Comparison of ENCODE assay signal across 10 cellular contexts in genomic region chr20:37524859-37525708, GRCh38. TPM values are rescaled to one million over a fixed set of nuclear protein-coding genes. Genes with fewer than 3 reads are reported as not detected.
DNase-seq lines count a peak whose midpoint lies in the region; ATAC-seq and TF ChIP-seq lines count a peak whose summit lies in the region.
"Had no signal": no experiment of that assay in that cellular context is flagged by ENCODE, and none has a peak within 500 bp of the region (broad histone marks: within the 10 kb centered on the region; RNA-seq: fewer than 3 reads in every experiment).

No MANE protein-coding gene starts in this region.

- CTCF ChIA-PET in CD8-positive, alpha-beta memory T cell (lab: Charles Lee) = no interaction called here

- peak overlapping the region; percentile 74 to 90 (median 85) for H3K4me3 Mint-ChIP-seq in CD8-positive, alpha-beta memory T cell

- no peaks in the 10 kb centered on the region for H3K9me3 ChIP-seq in CD8-positive, alpha-beta memory T cell (ENCODE audit: low read length)
- H3K9me3 ChIP-seq in Karpas-422 (ENCODE audit: low read length) (no peaks in the 10 kb centered on the region), breast epithelium (no peaks in the 10 kb centered on the region), neural cell (ENCODE audit: low read length) (peaks cover 4% of the 10 kb centered on the region), BE2C (0 out of 2 replicates have a peak, but pooled peaks cover 2% of the 10 kb centered on the region)
- H3K9me3 ChIP-seq: SJSA1, thoracic aorta had no signal

- H3K4me3 ChIP-seq in CD8-positive, alpha-beta memory T cell (ENCODE audit: low read length) = no peak overlapping the region
- H3K4me3 ChIP-seq in Karpas-422 (ENCODE audit: low read length) (peak overlapping the region; percentile 84), breast epithelium (peak overlapping the region in 2 of 3 donors; percentile 77 to 87), neural cell (ENCODE audit: low read length) (peak overlapping the region; percentile 85), BE2C (ENCODE audit: low read depth, low read length) (no peak overlapping the region)
- H3K4me3 ChIP-seq: thoracic aorta had no signal

- peaks cover 41% of the 10 kb centered on the region for H3K4me1 ChIP-seq in CD8-positive, alpha-beta memory T cell (ENCODE audit: insufficient read depth, low read length)
- peaks cover 46% of the 10 kb centered on the region for H3K4me1 ChIP-seq in Karpas-422 (ENCODE audit: low read length)
- peaks cover 9 to 12% of the 10 kb centered on the region in 2 donors for H3K4me1 ChIP-seq in breast epithelium
- H3K4me1 ChIP-seq in BE2C = no peaks in the 10 kb centered on the region; the same call in 1 of the 2 replicates

- H4K20me1 ChIP-seq in Karpas-422 (ENCODE audit: insufficient read depth, low read depth, low read length) (peaks cover 39% of the 10 kb centered on the region), neural cell (ENCODE audit: insufficient read depth) (peaks cover 6% of the 10 kb centered on the region)

- no peaks in the 10 kb centered on the region for H3K36me3 ChIP-seq in CD8-positive, alpha-beta memory T cell (ENCODE audit: insufficient read depth, low read length)
- H3K36me3 ChIP-seq in Karpas-422 (ENCODE audit: insufficient read depth, low read length) (no peaks in the 10 kb centered on the region), breast epithelium (no peaks in the 10 kb centered on the region), neural cell (ENCODE audit: insufficient read depth, low read length) (no peaks in the 10 kb centered on the region), BE2C (peaks cover 12% of the 10 kb centered on the region)

- H3K9me2 ChIP-seq in Karpas-422 (replicated peaks; ENCODE audit: insufficient read depth, low read length) (no peaks in the 10 kb centered on the region), neural cell (ENCODE audit: insufficient read depth, low read length) (no peaks in the 10 kb centered on the region)

- TF ChIP-seq EP300 in neural cell (conservative IDR thresholded peaks at IDR 0.05; ENCODE audit: poor library complexity, severe bottlenecking) = no peak

- no peaks in the 10 kb centered on the region for H3F3A ChIP-seq in neural cell (ENCODE audit: insufficient read depth, low read length, poor library complexity, severe bottlenecking)

- peak overlapping the region; percentile 3 to 99 (median 84) for H3K27ac Mint-ChIP-seq in CD8-positive, alpha-beta memory T cell

- H3K27ac ChIP-seq in CD8-positive, alpha-beta memory T cell (ENCODE audit: low read depth, low read length) = no peak overlapping the region
- peak overlapping the region; percentile 89 for H3K27ac ChIP-seq in Karpas-422 (ENCODE audit: low read length)
- H3K27ac ChIP-seq in breast epithelium = peak overlapping the region; percentile 67 to 98
- no peak overlapping the region for H3K27ac ChIP-seq in neural cell (ENCODE audit: low read length)
- H3K27ac ChIP-seq: SJSA1, thoracic aorta had no signal

- H3K4me1 Mint-ChIP-seq in CD8-positive, alpha-beta memory T cell = peaks cover 57 to 82% (median 58%) of the 10 kb centered on the region in 3 donors

- intact Hi-C loops in breast epithelium (cut with DNase I; ENCODE audit: low total_unique reads) = no loop called here

- TF ChIP-seq CTCF in breast epithelium (IDR thresholded peaks at IDR 0.05) (no peak), neural cell (IDR thresholded peaks at IDR 0.05; ENCODE audit: poor library complexity, severe bottlenecking) (no peak), BE2C (IDR thresholded peaks at IDR 0.05; ENCODE audit: low read depth, low read length) (no peak)

- peaks cover 0 to 4% of the 10 kb centered on the region in 2 donors for H3K27me3 Mint-ChIP-seq in CD8-positive, alpha-beta memory T cell

- H3K4me2 ChIP-seq in Karpas-422 (ENCODE audit: low read depth, low read length, poor library complexity, severe bottlenecking) (peak overlapping the region; percentile 90), neural cell (ENCODE audit: low read length) (no peak overlapping the region)

- H3K79me2 ChIP-seq in Karpas-422 (ENCODE audit: low read length) (peaks cover 73% of the 10 kb centered on the region), neural cell (replicated peaks; ENCODE audit: insufficient read depth, low read length) (peaks cover 71% of the 10 kb centered on the region)

- TF ChIP-seq POLR2A in breast epithelium (IDR thresholded peaks at IDR 0.05) = no peak

- no peaks in the 10 kb centered on the region for H3K9me3 Mint-ChIP-seq in CD8-positive, alpha-beta memory T cell

- ATAC-seq in HG03342 (IDR thresholded peaks at IDR 0.05; ENCODE audit: unreplicated experiment) (no peak), GM19463 (IDR thresholded peaks at IDR 0.05; ENCODE audit: unreplicated experiment) (no peak)

- peak overlapping the region; percentile 76 for H3K9ac ChIP-seq in Karpas-422 (ENCODE audit: low read length)
- peak overlapping the region; percentile 93 for H3K9ac ChIP-seq in neural cell (ENCODE audit: low read length)

- POLR2A ChIA-PET in CD8-positive, alpha-beta memory T cell (lab: Charles Lee) = interaction anchor here (0.6 kb wide), 1 partner anchor 186 kb away, joined by 3 read pairs; no protein-coding TSS in a partner anchor

- no peak for TF ChIP-seq RAD21 in neural cell (conservative IDR thresholded peaks at IDR 0.05)

- H2AFZ ChIP-seq in Karpas-422 (ENCODE audit: low read length) (no peak overlapping the region), neural cell (ENCODE audit: low read depth, low read length) (no peak overlapping the region)

- no peaks in the 10 kb centered on the region for H3K27me3 ChIP-seq in CD8-positive, alpha-beta memory T cell (ENCODE audit: insufficient read depth, low read length, poor library complexity, severe bottlenecking)
- H3K27me3 ChIP-seq in Karpas-422 (ENCODE audit: low read length) (no peaks in the 10 kb centered on the region), breast epithelium (no peaks in the 10 kb centered on the region), neural cell (ENCODE audit: insufficient read depth, low read depth, low read length) (no peaks in the 10 kb centered on the region), BE2C (no peaks in the 10 kb centered on the region)
- H3K27me3 ChIP-seq: SJSA1 had no signal

- no peak for DNase-seq in CD8-positive, alpha-beta memory T cell
- no peak for DNase-seq in Karpas-422
- peak in 1 of 2 donors; percentile 75 for DNase-seq in breast epithelium (ENCODE audit: low spot score in 2 of 2)
- no peak for DNase-seq in BE2C
- no peak for DNase-seq in NAMALWA (ENCODE audit: low spot score)

- H3K36me3 Mint-ChIP-seq in CD8-positive, alpha-beta memory T cell = peaks cover 0 to 25% (median 10%) of the 10 kb centered on the region in 3 donors

TF ChIP-seq in neural cell, 6 proteins besides CTCF, POLR2A, EP300 and RAD21:
- TF ChIP-seq MXI1 (conservative IDR thresholded peaks at IDR 0.05; ENCODE audit: poor library complexity, severe bottlenecking) (no peak), SMC3 (conservative IDR thresholded peaks at IDR 0.05; ENCODE audit: poor library complexity) (no peak), TAF1 (IDR thresholded peaks at IDR 0.05; ENCODE audit: low read depth) (no peak), POLR2AphosphoS5 (IDR thresholded peaks at IDR 0.05) (no peak), EZH2 (IDR thresholded peaks at IDR 0.05; ENCODE audit: borderline replicate concordance, insufficient read depth, low read length, poor library complexity, severe bottlenecking) (no peak)
- TF ChIP-seq, protein P1, sequence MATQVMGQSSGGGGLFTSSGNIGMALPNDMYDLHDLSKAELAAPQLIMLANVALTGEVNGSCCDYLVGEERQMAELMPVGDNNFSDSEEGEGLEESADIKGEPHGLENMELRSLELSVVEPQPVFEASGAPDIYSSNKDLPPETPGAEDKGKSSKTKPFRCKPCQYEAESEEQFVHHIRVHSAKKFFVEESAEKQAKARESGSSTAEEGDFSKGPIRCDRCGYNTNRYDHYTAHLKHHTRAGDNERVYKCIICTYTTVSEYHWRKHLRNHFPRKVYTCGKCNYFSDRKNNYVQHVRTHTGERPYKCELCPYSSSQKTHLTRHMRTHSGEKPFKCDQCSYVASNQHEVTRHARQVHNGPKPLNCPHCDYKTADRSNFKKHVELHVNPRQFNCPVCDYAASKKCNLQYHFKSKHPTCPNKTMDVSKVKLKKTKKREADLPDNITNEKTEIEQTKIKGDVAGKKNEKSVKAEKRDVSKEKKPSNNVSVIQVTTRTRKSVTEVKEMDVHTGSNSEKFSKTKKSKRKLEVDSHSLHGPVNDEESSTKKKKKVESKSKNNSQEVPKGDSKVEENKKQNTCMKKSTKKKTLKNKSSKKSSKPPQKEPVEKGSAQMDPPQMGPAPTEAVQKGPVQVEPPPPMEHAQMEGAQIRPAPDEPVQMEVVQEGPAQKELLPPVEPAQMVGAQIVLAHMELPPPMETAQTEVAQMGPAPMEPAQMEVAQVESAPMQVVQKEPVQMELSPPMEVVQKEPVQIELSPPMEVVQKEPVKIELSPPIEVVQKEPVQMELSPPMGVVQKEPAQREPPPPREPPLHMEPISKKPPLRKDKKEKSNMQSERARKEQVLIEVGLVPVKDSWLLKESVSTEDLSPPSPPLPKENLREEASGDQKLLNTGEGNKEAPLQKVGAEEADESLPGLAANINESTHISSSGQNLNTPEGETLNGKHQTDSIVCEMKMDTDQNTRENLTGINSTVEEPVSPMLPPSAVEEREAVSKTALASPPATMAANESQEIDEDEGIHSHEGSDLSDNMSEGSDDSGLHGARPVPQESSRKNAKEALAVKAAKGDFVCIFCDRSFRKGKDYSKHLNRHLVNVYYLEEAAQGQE (IDR thresholded peaks at IDR 0.05; ENCODE audit: borderline replicate concordance) = no peak

RNA-seq across cellular contexts. Expression of gene BLCAP, which starts 2.6 kb away (rescaled TPM):
- 10 to 100 TPM; 37.5 to 40.9 TPM for total RNA-seq in CD8-positive, alpha-beta memory T cell
- 74.7 TPM for polyA plus RNA-seq in CD8-positive, alpha-beta memory T cell
- total RNA-seq in Karpas-422 (2014; rRNA removed; shearing (Covaris generic); ENCODE audit: low replicate concordance) = 119 TPM in 2 replicates
- 10 to 100 TPM; 62.9 to 81.8 (median 63.2) TPM for total RNA-seq in breast epithelium
- 344 and 359 TPM in 2 replicates for polyA plus RNA-seq in neural cell
- 228 and 231 TPM in 2 replicates for polyA minus RNA-seq in neural cell
- 86.2 TPM for polyA plus RNA-seq in BE2C (2012; ENCODE audit: insufficient read depth, insufficient read length, low read depth)

RNA-seq across cellular contexts. Expression of gene NNAT, which starts 4.0 kb away (rescaled TPM):
- under 1 TPM in 1 of 2 experiments, not detected in 1; 0.33 TPM for total RNA-seq in CD8-positive, alpha-beta memory T cell
- polyA plus RNA-seq in CD8-positive, alpha-beta memory T cell = not detected
- not detected in 2 replicates for total RNA-seq in Karpas-422 (2014; rRNA removed; shearing (Covaris generic); ENCODE audit: low replicate concordance)
- total RNA-seq in breast epithelium = 10 to 100 TPM in 1 of 3 donors, 1 to 10 TPM in 2; 3.9 to 82.1 (median 9.7) TPM
- polyA plus RNA-seq in neural cell = 996 and 1,180 TPM in 2 replicates
- 462 and 477 TPM in 2 replicates for polyA minus RNA-seq in neural cell
- 2.8 TPM for polyA plus RNA-seq in BE2C (2012; ENCODE audit: insufficient read depth, insufficient read length, low read depth)
- total RNA-seq: SJSA1 had no signal

Comparison
In these comparisons a context has a peak if more than half of its experiments do, and no peak if none do; other contexts are left out.
1. H3K27ac ChIP-seq: peak in Karpas-422 (single experiment) and breast epithelium (2 of 2); none in CD8-positive, alpha-beta memory T cell (single experiment) and neural cell (single experiment).
2. H3K4me3 ChIP-seq: peak in Karpas-422 (single experiment), breast epithelium (2 of 3) and neural cell (single experiment); none in CD8-positive, alpha-beta memory T cell (single experiment) and BE2C (single experiment).